ENCODE assay signal across 9 cellular contexts in the genomic region with DNA sequence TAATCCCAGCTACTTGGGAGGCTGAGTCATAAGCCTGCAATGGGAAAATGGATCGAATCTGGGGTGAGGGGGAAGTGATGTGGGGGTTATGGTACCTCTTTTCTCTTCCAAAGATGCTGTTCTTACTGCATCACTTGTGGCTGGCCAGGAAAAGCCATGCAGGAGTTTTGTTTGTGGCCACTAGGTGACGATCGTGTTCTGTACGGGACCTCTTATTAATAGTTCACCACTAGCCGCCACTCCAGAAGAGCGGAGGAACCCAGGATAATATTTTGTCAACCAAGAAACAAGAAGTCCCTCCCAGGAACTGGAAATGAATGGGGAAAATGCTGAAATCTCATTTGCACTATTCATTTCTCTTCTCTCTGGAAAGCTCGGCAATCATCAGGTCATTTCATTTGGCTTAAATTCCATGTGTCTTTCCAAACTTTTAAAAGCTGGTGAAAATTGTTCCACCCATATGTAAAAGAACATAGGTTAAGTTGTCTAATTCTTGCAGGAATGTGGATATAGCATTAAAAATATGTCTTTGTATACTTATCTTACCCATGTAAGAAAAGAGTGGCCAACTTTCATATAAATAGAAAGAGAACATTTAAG. TPM values are rescaled to one million over a fixed set of nuclear protein-coding genes. Genes with fewer than 3 reads are reported as not detected.
DNase-seq lines count a peak whose midpoint lies in the region; FAIRE-seq and TF ChIP-seq lines count a peak whose summit lies in the region.
"Had no signal": no experiment of that assay in that cellular context is flagged by ENCODE, and none has a peak within 500 bp of the region (broad histone marks: within the 10 kb centered on the region; RNA-seq: fewer than 3 reads in every experiment).

No MANE protein-coding gene starts in this region.

- POLR2A ChIA-PET in HEK293 (lab: Yijun Ruan, JAX), result no interaction called here

- H3K4me1 ChIP-seq in HEK293 (ENCODE audit: control insufficient read depth, insufficient read depth, low read length) (no peaks in the 10 kb centered on the region), Peyer's patch (no peaks in the 10 kb centered on the region), small intestine (ENCODE audit: control insufficient read depth in 2 of 2, insufficient read depth in 1 of 2, low read depth in 1 of 2, low read length in 1 of 2) (no peaks in the 10 kb centered on the region)

- H3K27me3 ChIP-seq in Peyer's patch (no peaks in the 10 kb centered on the region), brain microvascular endothelial cell (replicated peaks) (no peaks in the 10 kb centered on the region), small intestine (ENCODE audit: control insufficient read depth in 2 of 2, insufficient read depth in 2 of 2, low read length in 2 of 2) (no peaks in the 10 kb centered on the region)

- in situ Hi-C loops in brain microvascular endothelial cell (cut with HindIII; ENCODE audit: low pct_ligation_motif_present, low sequenced_read_pairs), result no loop called here

- no peaks in the 10 kb centered on the region for H3K9me3 ChIP-seq in HEK293 (ENCODE audit: control insufficient read depth, insufficient read depth, low read depth, low read length)
- no peaks in the 10 kb centered on the region for H3K9me3 ChIP-seq in Peyer's patch
- H3K9me3 ChIP-seq in small intestine (ENCODE audit: control insufficient read depth, low read depth), result no peaks in the 10 kb centered on the region

- FAIRE-seq in small intestine (lab: Jason Lieb, UNC), result no peak

- no peak overlapping the region for H3K4me3 ChIP-seq in GM12864 (ENCODE audit: low read depth, low read length)
- no peak overlapping the region for H3K4me3 ChIP-seq in HEK293 (ENCODE audit: low read depth, low read length)
- no peak overlapping the region for H3K4me3 ChIP-seq in Peyer's patch
- H3K4me3 ChIP-seq in brain microvascular endothelial cell (ENCODE audit: low read depth, low read length), result no peak overlapping the region
- no peak overlapping the region for H3K4me3 ChIP-seq in small intestine (ENCODE audit: low read depth in 1 of 2, low read length in 2 of 2)
- H3K4me3 ChIP-seq: skin epidermis had no signal

- peaks cover 92 to 99% of the 10 kb centered on the region in 2 donors for H3K4me1 Mint-ChIP-seq in immature natural killer cell

- DNase-seq in A172 (ENCODE audit: low spot score), result peak; percentile 46
- DNase-seq in GM12864 (ENCODE audit: low read depth), result no peak
- peak; percentile 66 for DNase-seq in LoVo (ENCODE audit: low spot score)
- peak; percentile 55 to 87 (median 62) for DNase-seq in Peyer's patch
- DNase-seq in brain microvascular endothelial cell, result peak; percentile 80
- DNase-seq in immature natural killer cell, result peak; percentile 60 to 69 (median 65)
- peak; percentile 78 for DNase-seq in small intestine

- H3K27me3 Mint-ChIP-seq in immature natural killer cell (ENCODE audit: low read depth in 3 of 3), result peaks cover 1 to 3% (median 2%) of the 10 kb centered on the region in 3 donors

- H3K27ac ChIP-seq in HEK293 (ENCODE audit: extremely low read depth, low read depth, low read length) (no peak overlapping the region), Peyer's patch (no peak overlapping the region), brain microvascular endothelial cell (no peak overlapping the region), small intestine (ENCODE audit: low read depth in 1 of 2, low read length in 1 of 2) (no peak overlapping the region)
- H3K27ac ChIP-seq: skin epidermis had no signal

- peak; percentile 92 for TF ChIP-seq CTCF in GM12864 (IDR thresholded peaks at IDR 0.05; ENCODE audit: low read depth, low read length, missing control alignments)
- peak; percentile 38; the same call in 1 of the 2 replicates for TF ChIP-seq CTCF in HEK293 (tag by site-specific recombination; IDR thresholded peaks at IDR 0.05)
- peak; percentile 69 to 98 (median 88) for TF ChIP-seq CTCF in Peyer's patch (IDR thresholded peaks at IDR 0.05)
- TF ChIP-seq CTCF in brain microvascular endothelial cell (IDR thresholded peaks at IDR 0.05; ENCODE audit: low read depth, low read length, missing control alignments), result peak; percentile 92

- peak overlapping the region; percentile 90 to 99 (median 96) for H3K27ac Mint-ChIP-seq in immature natural killer cell

- WGBS in small intestine, 3 donors, result 6 to 13% (median 13%) methylated on average over 7 of the region's 7 CpGs

- H3K36me3 Mint-ChIP-seq in immature natural killer cell, result peaks cover 32 to 63% (median 38%) of the 10 kb centered on the region in 3 donors

- no peaks in the 10 kb centered on the region for H3K9me3 Mint-ChIP-seq in immature natural killer cell

- no peak for TF ChIP-seq POLR2A in Peyer's patch (IDR thresholded peaks at IDR 0.05)

- peak overlapping the region; percentile 68 to 81 (median 77) for H3K4me3 Mint-ChIP-seq in immature natural killer cell

- no peaks in the 10 kb centered on the region for H3K36me3 ChIP-seq in HEK293 (ENCODE audit: control insufficient read depth in 2 of 2, insufficient read depth in 1 of 2, low read length in 2 of 2)
- no peaks in the 10 kb centered on the region for H3K36me3 ChIP-seq in Peyer's patch
- no peaks in the 10 kb centered on the region for H3K36me3 ChIP-seq in brain microvascular endothelial cell (replicated peaks)
- no peaks in the 10 kb centered on the region for H3K36me3 ChIP-seq in small intestine (ENCODE audit: control insufficient read depth in 2 of 2, insufficient read depth in 2 of 2, low read length in 2 of 2)

- CTCF ChIA-PET in HEK293 (lab: Yijun Ruan, JAX), result interaction anchor here (0.5 to 4.2 kb wide), 41 partner anchors 12 to 855 kb away, joined by 3 to 30 read pairs (median 4); no protein-coding TSS in a partner anchor

TF ChIP-seq in HEK293, 187 proteins besides CTCF, POLR2A, EP300 and RAD21:
- TF ChIP-seq, protein P1, sequence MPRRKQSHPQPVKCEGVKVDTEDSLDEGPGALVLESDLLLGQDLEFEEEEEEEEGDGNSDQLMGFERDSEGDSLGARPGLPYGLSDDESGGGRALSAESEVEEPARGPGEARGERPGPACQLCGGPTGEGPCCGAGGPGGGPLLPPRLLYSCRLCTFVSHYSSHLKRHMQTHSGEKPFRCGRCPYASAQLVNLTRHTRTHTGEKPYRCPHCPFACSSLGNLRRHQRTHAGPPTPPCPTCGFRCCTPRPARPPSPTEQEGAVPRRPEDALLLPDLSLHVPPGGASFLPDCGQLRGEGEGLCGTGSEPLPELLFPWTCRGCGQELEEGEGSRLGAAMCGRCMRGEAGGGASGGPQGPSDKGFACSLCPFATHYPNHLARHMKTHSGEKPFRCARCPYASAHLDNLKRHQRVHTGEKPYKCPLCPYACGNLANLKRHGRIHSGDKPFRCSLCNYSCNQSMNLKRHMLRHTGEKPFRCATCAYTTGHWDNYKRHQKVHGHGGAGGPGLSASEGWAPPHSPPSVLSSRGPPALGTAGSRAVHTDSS (tag by site-specific recombination; IDR thresholded peaks at IDR 0.05), result no peak
- TF ChIP-seq SCRT1 (tag by site-specific recombination; IDR thresholded peaks at IDR 0.05; ENCODE audit: borderline replicate concordance) (0 out of 2 replicates have a peak, but pooled peaks have one; percentile 30), SCRT2 (tag by site-specific recombination; IDR thresholded peaks at IDR 0.05) (peak; percentile 67; the same call in 1 of the 2 replicates), ZNF138 (tag by site-specific recombination; IDR thresholded peaks at IDR 0.05; ENCODE audit: borderline replicate concordance) (no peak), ZNF660 (tag by site-specific recombination; IDR thresholded peaks at IDR 0.05) (peak; percentile 57; the same call in 1 of the 2 replicates), ZNF654 (tag by site-specific recombination; IDR thresholded peaks at IDR 0.05; ENCODE audit: low read depth) (peak; percentile 76)

RNA-seq across cellular contexts. Expression of a gene that starts 8.9 kb away (rescaled TPM):
- not detected in 2 replicates for total RNA-seq in A172 (2014; rRNA removed; shearing (Covaris generic))
- 1 to 10 TPM in 3 of 4 donors, under 1 TPM in 1; 0.76 to 1.7 (median 1.2) TPM for total RNA-seq in Peyer's patch
- polyA plus RNA-seq in immature natural killer cell, result 10 to 100 TPM; 55.9 to 84.5 (median 62.2) TPM
- polyA plus RNA-seq in small intestine, result 1 to 10 TPM in 1 of 3 donors, under 1 TPM in 2; 0.22 to 1.2 (median 0.81) TPM

RNA-seq across cellular contexts. Expression of a gene that starts 20.9 kb away (rescaled TPM):
- total RNA-seq in A172 (2014; rRNA removed; shearing (Covaris generic)), result not detected in 2 replicates
- 10 to 100 TPM in 3 of 4 donors, 1 to 10 TPM in 1; 8.3 to 47.6 (median 42.3) TPM for total RNA-seq in Peyer's patch
- polyA plus RNA-seq in immature natural killer cell (10 to 100 TPM; 38.7 to 59.5 (median 57.6) TPM), small intestine (10 to 100 TPM; 15.7 to 27.0 (median 17.8) TPM)

Comparison
In these comparisons a context has a peak if more than half of its experiments do, and no peak if none do; other contexts are left out.
1. CTCF ChIP-seq: peak in every context shown above with its lines; median percentile 92 in GM12864; 92 in brain microvascular endothelial cell; 88 in Peyer's patch; 38 in HEK293.